Comparison of ENCODE assay signal across 8 cellular contexts in the genomic region with DNA sequence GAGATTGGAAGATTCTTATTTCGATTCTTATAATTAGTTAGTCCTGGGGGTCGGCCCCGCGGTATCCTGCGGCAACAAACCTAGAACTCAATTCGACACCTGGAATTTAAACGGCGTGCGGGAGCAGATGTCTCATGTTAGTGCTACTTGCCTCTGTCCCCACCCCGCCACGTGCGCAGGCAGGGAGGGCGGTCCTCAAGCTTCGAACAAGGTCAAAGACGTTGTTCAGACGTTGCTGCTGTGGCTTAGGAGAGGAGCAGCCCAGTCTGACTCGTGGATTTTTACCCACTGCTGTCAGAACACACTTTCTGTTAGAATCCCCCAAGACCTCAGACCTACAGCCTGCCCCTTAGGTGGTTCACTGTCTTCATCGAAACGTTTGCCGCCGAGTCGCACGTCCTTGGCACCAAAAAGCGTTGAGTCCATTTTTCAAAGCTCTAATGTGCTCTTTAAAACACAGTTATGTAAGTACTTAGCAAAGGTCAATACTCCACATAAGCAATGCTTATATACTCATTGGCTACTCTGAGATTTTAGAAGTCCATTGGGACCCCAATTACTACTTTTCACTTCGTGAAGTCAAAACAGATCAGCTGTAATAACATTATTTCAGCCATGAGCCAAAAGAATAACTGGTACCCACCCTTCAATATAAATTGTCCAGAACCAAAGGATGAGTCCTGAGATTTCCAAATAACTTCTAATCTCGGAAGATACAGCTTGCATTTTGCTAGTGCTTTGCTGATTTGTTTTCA. TPM values are rescaled to one million over a fixed set of nuclear protein-coding genes. Genes with fewer than 3 reads are reported as not detected.
DNase-seq lines count a peak whose midpoint lies in the region; ATAC-seq, FAIRE-seq and TF ChIP-seq lines count a peak whose summit lies in the region.

No MANE protein-coding gene starts in this region.

- ATAC-seq in GM19043 (IDR thresholded peaks at IDR 0.05; ENCODE audit: low read depth, unreplicated experiment) (peak; percentile 37), HG03108 (IDR thresholded peaks at IDR 0.05; ENCODE audit: unreplicated experiment) (peak; percentile 35)

- H3K9me3 ChIP-seq in Caco-2: no peaks in the 10 kb centered on the region
- no peaks in the 10 kb centered on the region for H3K9me3 ChIP-seq in duodenal mucosa (ENCODE audit: control insufficient read depth in 1 of 2, low read length in 2 of 2)
- H3K9me3 ChIP-seq in mesodermal cell (ENCODE audit: control insufficient read depth, low read length): no peaks in the 10 kb centered on the region

- peaks cover 19% of the 10 kb centered on the region for H3K4me1 Mint-ChIP-seq in Caco-2 (ENCODE audit: low read depth, unreplicated experiment)

- H3K4me3 Mint-ChIP-seq in Caco-2 (ENCODE audit: unreplicated experiment): peak overlapping the region; percentile 85

- H3K9ac ChIP-seq in duodenal mucosa (ENCODE audit: low read depth in 1 of 2, low read length in 2 of 2): peak overlapping the region; percentile 88 to 97

- H3K27me3 ChIP-seq in Caco-2 (replicated peaks; ENCODE audit: control insufficient read depth, insufficient read depth, low read length) (no peaks in the 10 kb centered on the region), duodenal mucosa (ENCODE audit: control insufficient read depth in 1 of 2, insufficient read depth in 2 of 2, low read length in 2 of 2) (no peaks in the 10 kb centered on the region)

- no peaks in the 10 kb centered on the region for H3K4me1 ChIP-seq in Caco-2
- H3K4me1 ChIP-seq in duodenal mucosa (ENCODE audit: control insufficient read depth in 1 of 2, insufficient read depth in 2 of 2, low read length in 2 of 2): peaks cover 13 to 24% of the 10 kb centered on the region in 2 donors
- no peaks in the 10 kb centered on the region for H3K4me1 ChIP-seq in mesodermal cell (ENCODE audit: control insufficient read depth, insufficient read depth, low read length, poor library complexity, severe bottlenecking)

- DNase-seq in Caco-2: peak in 1 of 2 experiments; percentile 85
- DNase-seq in SHP77 (lab: John Stamatoyannopoulos, UW): peak; percentile 89
- DNase-seq in urothelium cell line (ENCODE audit: low spot score): peak; percentile 72
- no peak for DNase-seq in GM19239 (ENCODE audit: insufficient read length, low spot score)

- intact Hi-C loops in Caco-2 (cut with micrococcal nuclease; ENCODE audit: unreplicated experiment): loop anchor here (1.0 to 2.0 kb wide), 3 partner anchors 45 to 55 kb away; partner anchors contain the start of genes ACOT13, GMNN and TDP2

- CTCF ChIA-PET in Caco-2 (lab: Charles Lee): no interaction called here

- peak overlapping the region; percentile 96 for H3K27ac Mint-ChIP-seq in Caco-2 (ENCODE audit: unreplicated experiment)

- H3K36me3 ChIP-seq in Caco-2 (ENCODE audit: control insufficient read depth, insufficient read depth, low read length): no peaks in the 10 kb centered on the region
- no peaks in the 10 kb centered on the region for H3K36me3 ChIP-seq in duodenal mucosa (ENCODE audit: control insufficient read depth in 1 of 2, insufficient read depth in 2 of 2, low read length in 2 of 2)
- H3K36me3 ChIP-seq in mesodermal cell (ENCODE audit: control insufficient read depth, insufficient read depth, low read length): peaks cover 26% of the 10 kb centered on the region

- POLR2A ChIA-PET in Caco-2 (lab: Charles Lee): interaction anchor here (0.9 kb wide), 1 partner anchor 31 kb away, joined by 4 read pairs; no protein-coding TSS in a partner anchor

- TF ChIP-seq CTCF in Caco-2 (IDR thresholded peaks at IDR 0.05; ENCODE audit: insufficient read depth in 1 of 2, low read depth in 1 of 2, low read length in 1 of 2, severe bottlenecking in 1 of 2, unreplicated experiment in 1 of 2): no peak

- FAIRE-seq in urothelium cell line (lab: Jason Lieb, UNC): no peak
- FAIRE-seq in GM19239 (lab: Jason Lieb, UNC): no peak

- H3K9me3 Mint-ChIP-seq in Caco-2 (ENCODE audit: unreplicated experiment): no peaks in the 10 kb centered on the region

- no peaks in the 10 kb centered on the region for H3K27me3 Mint-ChIP-seq in Caco-2 (ENCODE audit: insufficient read depth, unreplicated experiment)

- H3K36me3 Mint-ChIP-seq in Caco-2 (ENCODE audit: insufficient read depth, unreplicated experiment): peaks cover 48% of the 10 kb centered on the region

- BruUV-seq in Caco-2 (replicated peaks; lab: Mats Ljungman, UMichigan): TSS peak; percentile 93

- 27 to 36% methylated on average over 17 to 24 of the region's 26 CpGs for WGBS in mesodermal cell (ENCODE audit: insufficient coverage in 2 of 2), 2 experiments

- H3K27ac ChIP-seq in duodenal mucosa (ENCODE audit: low read depth, low read length) (peak overlapping the region; percentile 99), mesodermal cell (ENCODE audit: low read depth, low read length, severe bottlenecking) (peak overlapping the region; percentile 100)

- H3K4me3 ChIP-seq in Caco-2 (ENCODE audit: low read depth, low read length): peak overlapping the region; percentile 49
- H3K4me3 ChIP-seq in duodenal mucosa (ENCODE audit: low read depth in 1 of 2, low read length in 2 of 2): peak overlapping the region; percentile 77 to 98
- peak overlapping the region; percentile 53 for H3K4me3 ChIP-seq in mesodermal cell (ENCODE audit: extremely low read depth, insufficient read depth, low read length, poor library complexity, severe bottlenecking)

RNA-seq across cellular contexts. Expression of gene C6orf62, which starts 2.7 kb away (rescaled TPM):
- total RNA-seq in Caco-2 (2022): 74.2 and 75.3 TPM in 2 replicates
- polyA plus RNA-seq in mesodermal cell (2013, experiment 1 of 2): 76.2 TPM
- polyA plus RNA-seq in mesodermal cell (2013, experiment 2 of 2): 73.8 TPM

RNA-seq across cellular contexts. Expression of gene GMNN, which starts 53.1 kb away (rescaled TPM):
- 66.5 and 70.0 TPM in 2 replicates for total RNA-seq in Caco-2 (2022)
- polyA plus RNA-seq in mesodermal cell (2013, experiment 1 of 2): 61.3 TPM
- polyA plus RNA-seq in mesodermal cell (2013, experiment 2 of 2): 66.6 TPM

RNA-seq across cellular contexts. Expression of gene ACOT13, which starts 54.8 kb away (rescaled TPM):
- 55.6 and 63.1 TPM in 2 replicates for total RNA-seq in Caco-2 (2022)
- 38.9 TPM for polyA plus RNA-seq in mesodermal cell (2013, experiment 1 of 2)
- polyA plus RNA-seq in mesodermal cell (2013, experiment 2 of 2): 53.6 TPM

RNA-seq across cellular contexts. Expression of gene TDP2, which starts 54.9 kb away (rescaled TPM):
- 46.7 and 47.2 TPM in 2 replicates for total RNA-seq in Caco-2 (2022)
- polyA plus RNA-seq in mesodermal cell (2013, experiment 1 of 2): 32.0 TPM
- polyA plus RNA-seq in mesodermal cell (2013, experiment 2 of 2): 37.2 TPM
